ENCODE assay signal across 13 cellular contexts in the genomic region with DNA sequence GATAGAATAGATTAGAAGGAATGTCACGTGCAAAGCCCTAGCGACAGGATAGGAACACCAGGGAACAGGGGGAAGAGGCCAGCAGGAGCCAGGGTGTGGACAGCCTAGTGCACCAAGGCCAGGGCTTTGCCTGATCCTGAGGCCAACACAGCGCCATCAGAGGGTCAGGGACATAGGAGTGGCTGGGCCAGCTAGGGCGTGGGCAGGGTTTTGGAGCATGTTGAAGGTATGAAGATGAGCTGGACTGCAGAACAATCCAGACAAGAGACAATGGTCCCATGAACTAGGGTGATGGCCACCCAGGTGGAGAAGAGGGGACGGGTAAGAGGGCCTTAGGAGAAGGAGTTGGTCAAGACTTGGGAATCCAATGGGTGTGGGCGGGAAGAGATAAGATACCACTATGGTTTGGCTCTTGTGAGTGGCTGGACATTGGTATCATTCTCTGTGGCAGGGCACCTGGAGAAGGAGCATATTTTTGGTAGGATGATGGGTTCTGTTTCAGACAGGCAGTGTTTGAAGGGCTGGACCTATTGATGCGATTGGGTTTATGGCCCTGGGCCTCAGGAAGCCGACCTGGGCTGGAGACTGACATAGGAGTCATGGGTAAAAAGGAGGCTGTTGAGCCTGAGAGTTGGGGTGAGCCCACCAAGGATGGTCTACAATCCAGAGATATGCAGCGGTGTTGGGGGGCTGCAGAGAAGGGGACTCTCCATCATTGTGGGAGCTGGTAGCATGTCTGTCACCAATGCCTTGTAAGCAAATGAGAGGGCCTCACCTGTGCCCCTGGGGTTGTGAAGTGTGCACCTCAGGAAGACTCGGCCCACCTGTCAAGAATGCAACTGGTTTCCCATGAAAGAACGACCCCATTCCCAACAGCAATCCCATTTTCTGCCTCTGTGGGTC.
"Had no signal": no experiment of that assay in that cellular context is flagged by ENCODE, and none has a peak within 500 bp of the region (broad histone marks: within the 10 kb centered on the region; RNA-seq: fewer than 3 reads in every experiment).

No MANE protein-coding gene starts in this region.

- H3K4me3 Mint-ChIP-seq: T-helper 2 cell treated with Interferon-gamma antibody and Interleukin-4, amounts not matched to agents 5 μg/mL and 100 μg/mL, for 36 hours had no signal

- H3K27ac ChIP-seq: brain microvascular endothelial cell, prostate gland had no signal

- H3K4me3 ChIP-seq: prostate gland had no signal

- H3K36me3 Mint-ChIP-seq: activated naive CD4-positive, alpha-beta T cell treated with anti-CD3 and anti-CD28 coated beads, Interleukin-2, amount 50 U/mL, for 72 hours had no signal

- H3K36me3 ChIP-seq: brain microvascular endothelial cell, prostate gland had no signal

- H3K27ac Mint-ChIP-seq: endodermal cell; T-helper 2 cell treated with Interferon-gamma antibody and Interleukin-4, amounts not matched to agents 5 μg/mL and 100 μg/mL, for 36 hours had no signal

- H3K9me3 Mint-ChIP-seq: activated naive CD4-positive, alpha-beta T cell treated with anti-CD3 and anti-CD28 coated beads, Interleukin-2, amount 50 U/mL, for 72 hours; endodermal cell; T-helper 2 cell treated with Interferon-gamma antibody and Interleukin-4, amounts not matched to agents 5 μg/mL and 100 μg/mL, for 36 hours had no signal

- DNase-seq: activated CD4-positive, alpha-beta T cell treated with anti-CD3 and anti-CD28 coated beads, Interleukin-2, amount 50 U/mL, for 4 hours; activated effector memory CD4-positive, alpha-beta T cell treated with anti-CD3 and anti-CD28 coated beads, Interleukin-2, amount 50 U/mL, for 16 hours; activated T-cell treated with anti-CD3 and anti-CD28 coated beads, Interleukin-2, amount 50 U/mL, for 1 hour; amniotic stem cell; brain microvascular endothelial cell; cerebellar nuclear complex; endodermal cell; head of caudate nucleus; stimulated activated CD4-positive, alpha-beta T cell treated with anti-CD3 and anti-CD28 coated beads, Interleukin-2, amount 100 ng/mL, for 48 hours; stimulated activated naive CD4-positive, alpha-beta T cell treated with Interleukin-2 at 50 U/mL for 16 hours had no signal

- H3K9me3 ChIP-seq: prostate gland had no signal

- ATAC-seq: activated naive CD4-positive, alpha-beta T cell treated with anti-CD3 and anti-CD28 coated beads, Interleukin-2, amount 50 U/mL, for 72 hours had no signal
